ENCODE assay signal across 17 cellular contexts in the genomic region with DNA sequence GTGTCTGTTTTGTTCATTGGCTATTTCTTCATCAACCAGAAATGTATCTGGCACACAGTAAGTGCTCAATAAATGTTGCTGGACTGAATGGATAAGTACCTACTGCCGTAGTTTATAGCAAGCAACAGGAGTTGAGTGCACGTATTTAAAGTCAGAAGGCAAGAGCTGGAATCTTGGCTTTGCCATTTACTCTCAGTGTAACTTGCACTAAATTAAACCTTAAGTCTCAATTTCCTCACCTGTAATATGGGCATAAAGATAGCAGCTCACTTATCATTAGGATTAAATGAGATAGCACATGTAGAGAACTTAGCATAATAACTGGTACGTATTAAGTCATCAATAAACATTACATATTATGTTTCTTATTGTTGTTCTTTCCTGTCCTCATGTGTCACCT. TPM values are rescaled to one million over a fixed set of nuclear protein-coding genes. Genes with fewer than 3 reads are reported as not detected.
DNase-seq lines count a peak whose midpoint lies in the region; ATAC-seq, FAIRE-seq and TF ChIP-seq lines count a peak whose summit lies in the region.
"Had no signal": no experiment of that assay in that cellular context is flagged by ENCODE, and none has a peak within 500 bp of the region (broad histone marks: within the 10 kb centered on the region; RNA-seq: fewer than 3 reads in every experiment).

No MANE protein-coding gene starts in this region.

- peak overlapping the region; percentile 92; the same call in 2 of the 3 replicates for H3K4me2 ChIP-seq in A549
- H3K4me2 ChIP-seq in mesenchymal stem cell (ENCODE audit: low read length, poor library complexity, severe bottlenecking), result no peak overlapping the region
- H3K4me2 ChIP-seq: GM23338 had no signal

- peak overlapping the region in 1 of 2 experiments; percentile 66; a peak in 2 of 6 replicates for H3K27ac ChIP-seq in A549
- H3K27ac ChIP-seq in VCaP, result peak overlapping the region; percentile 97
- no peak overlapping the region for H3K27ac ChIP-seq in mesenchymal stem cell (ENCODE audit: low read length, poor library complexity, severe bottlenecking)
- peak overlapping the region in 2 of 3 donors; percentile 89 to 99 for H3K27ac ChIP-seq in thyroid gland
- H3K27ac ChIP-seq: 22Rv1, BLaER1, HL-60 had no signal

- intact Hi-C loops in thyroid gland (cut with DNase I), result no loop called here

- H3K27me3 ChIP-seq in mesenchymal stem cell (ENCODE audit: control insufficient read depth in 1 of 2, insufficient read depth in 1 of 2, low read length in 2 of 2) (peaks cover 17 to 21% of the 10 kb centered on the region in 2 experiments), thyroid gland (no peaks in the 10 kb centered on the region)
- H3K27me3 ChIP-seq: BLaER1 had no signal

- no peak overlapping the region for H2AFZ ChIP-seq in mesenchymal stem cell (ENCODE audit: low read depth, low read length)
- H2AFZ ChIP-seq: GM23338 had no signal

- TF ChIP-seq EP300 in A549 (IDR thresholded peaks at IDR 0.05), result no peak

- H3K4me3 ChIP-seq in A549 (no peak overlapping the region), mesenchymal stem cell (ENCODE audit: insufficient read depth in 1 of 2, low read depth in 1 of 2, low read length in 2 of 2) (no peak overlapping the region), thyroid gland (replicated peaks in 1 of 3) (no peak overlapping the region)
- H3K4me3 ChIP-seq: BLaER1, GM23338 had no signal

- H4K8ac ChIP-seq in mesenchymal stem cell (ENCODE audit: low read length), result peak overlapping the region; percentile 60

- H2BK5ac ChIP-seq in mesenchymal stem cell (ENCODE audit: low read depth, low read length, poor library complexity, severe bottlenecking), result no peak overlapping the region

- CTCF ChIA-PET in A549 (lab: Yijun Ruan, JAX), result interaction anchor here (0.7 to 1.4 kb wide), 4 partner anchors 9 to 147 kb away, joined by 3 to 5 read pairs (median 4); no protein-coding TSS in a partner anchor

- no peak overlapping the region for H4K91ac ChIP-seq in mesenchymal stem cell (ENCODE audit: low read length)

- H2BK15ac ChIP-seq in mesenchymal stem cell (ENCODE audit: low read depth, poor library complexity, severe bottlenecking), result no peak overlapping the region

- no peaks in the 10 kb centered on the region for H3K9me3 ChIP-seq in A549
- no peaks in the 10 kb centered on the region for H3K9me3 ChIP-seq in mesenchymal stem cell (ENCODE audit: control insufficient read depth, low read length)
- no peaks in the 10 kb centered on the region for H3K9me3 ChIP-seq in thyroid gland
- H3K9me3 ChIP-seq: BLaER1 had no signal

- FAIRE-seq in A549 (lab: Jason Lieb, UNC), result peak; percentile 68
- FAIRE-seq: G401.6, GM12892, GM18507 had no signal

- no peak for ATAC-seq in A549
- ATAC-seq in HG02763 (IDR thresholded peaks at IDR 0.05; ENCODE audit: unreplicated experiment), result no peak
- ATAC-seq in HG03342 (IDR thresholded peaks at IDR 0.05; ENCODE audit: unreplicated experiment), result no peak
- ATAC-seq: CD8-positive, alpha-beta T cell; GM23338; HCT116 had no signal

- TF ChIP-seq POLR2A in A549 (IDR thresholded peaks at IDR 0.05; ENCODE audit: low read length) (no peak), thyroid gland (IDR thresholded peaks at IDR 0.05) (no peak)

- POLR2A ChIA-PET in A549 (lab: Yijun Ruan, JAX), result no interaction called here

- H3K36me3 ChIP-seq in mesenchymal stem cell (ENCODE audit: control insufficient read depth in 1 of 2, insufficient read depth in 2 of 2, low read depth in 1 of 2, low read length in 2 of 2), result no peaks in the 10 kb centered on the region
- no peaks in the 10 kb centered on the region for H3K36me3 ChIP-seq in thyroid gland
- H3K36me3 ChIP-seq: BLaER1 had no signal

- peak overlapping the region in 1 of 2 experiments; percentile 21 for H3K18ac ChIP-seq in mesenchymal stem cell (ENCODE audit: low read depth in 1 of 2, low read length in 2 of 2)

- no peaks in the 10 kb centered on the region for H3K79me1 ChIP-seq in mesenchymal stem cell (replicated peaks; ENCODE audit: low read length, poor library complexity, severe bottlenecking)

- H3K9ac ChIP-seq in mesenchymal stem cell (ENCODE audit: low read length), result no peak overlapping the region
- H3K9ac ChIP-seq: BLaER1 had no signal

- no peak overlapping the region for H3K14ac ChIP-seq in mesenchymal stem cell (ENCODE audit: low read length in 2 of 2)

- H2BK12ac ChIP-seq in mesenchymal stem cell (ENCODE audit: low read length in 2 of 2), result no peak overlapping the region

- H2BK120ac ChIP-seq in mesenchymal stem cell (ENCODE audit: low read depth, low read length), result no peak overlapping the region

- no peak overlapping the region for H3K23ac ChIP-seq in mesenchymal stem cell (ENCODE audit: low read length in 2 of 2)

- TF ChIP-seq RAD21 in A549 (conservative IDR thresholded peaks at IDR 0.05 in 1 of 2, IDR thresholded peaks at IDR 0.05 in 1 of 2), result no peak

- H3K4ac ChIP-seq in mesenchymal stem cell (ENCODE audit: low read depth in 1 of 2, low read length in 2 of 2), result no peak overlapping the region

- DNase-seq in A549 (ENCODE audit: low read depth in 1 of 2, low spot score in 1 of 2) (no peak), mesenchymal stem cell (no peak), thyroid gland (no peak)
- DNase-seq in activated CD4-positive, alpha-beta T cell treated with anti-CD3 and anti-CD28 coated beads for 4 hours, result no peak
- DNase-seq: CD8-positive, alpha-beta T cell; DMS 273 treated with DMSO at 0.1 percent for 48 hours had no signal

- TF ChIP-seq CTCF in A549 (IDR thresholded peaks at IDR 0.05) (no peak), VCaP (conservative IDR thresholded peaks at IDR 0.05) (no peak), thyroid gland (IDR thresholded peaks at IDR 0.05) (no peak)

- no peak overlapping the region for H2AK5ac ChIP-seq in mesenchymal stem cell (ENCODE audit: low read length, severe bottlenecking)

- peaks cover 37% of the 10 kb centered on the region for H3K4me1 ChIP-seq in A549
- H3K4me1 ChIP-seq in mesenchymal stem cell (ENCODE audit: control insufficient read depth, insufficient read depth, low read depth, low read length), result peaks cover 7% of the 10 kb centered on the region
- H3K4me1 ChIP-seq in thyroid gland, result peaks cover 32 to 41% of the 10 kb centered on the region in 2 donors

- WGBS in A549 (ENCODE audit: missing lambda C conversion rate), result 94% methylated on average over 3 of the region's 3 CpGs
- 80% methylated on average over 3 of the region's 3 CpGs for WGBS in mesenchymal stem cell
- WGBS in thyroid gland, 2 donors, result 96 to 98% methylated on average over 3 of the region's 3 CpGs

TF ChIP-seq in A549, 52 proteins besides CTCF, POLR2A, EP300 and RAD21:
- TF ChIP-seq JUNB (IDR thresholded peaks at IDR 0.05), result no peak
- TF ChIP-seq FOSB (CRISPR knock-in tag; IDR thresholded peaks at IDR 0.05), result no peak

RNA-seq across cellular contexts. Expression of gene FAM174B, which starts 13.0 kb away (rescaled TPM):
- 13.9 and 22.5 TPM in 2 replicates for polyA plus RNA-seq in A549 (2011; rRNA removed)
- 3.7 and 5.7 TPM in 2 replicates for polyA plus RNA-seq in A549 (2012; cell fraction: cytosol; rRNA removed)
- polyA plus RNA-seq in A549 (2012; cell fraction: nucleus; rRNA removed), result 3.1 and 3.9 TPM in 2 replicates
- polyA plus RNA-seq in A549 (2017; fragmentation: RNase III; extraction: RNeasy Plus Mini Kit Qiagen cat#74134 plus additional on column Dnase treatment), result 4.6 to 5.9 TPM (median 5.2 TPM) in 3 replicates
- polyA minus RNA-seq in A549 (2011; rRNA and poly(A)+ RNA removed), result 19.2 and 20.6 TPM in 2 replicates
- polyA plus RNA-seq in mesenchymal stem cell (2013, experiment 1 of 2), result 3.3 TPM
- 3.7 TPM for polyA plus RNA-seq in mesenchymal stem cell (2013, experiment 2 of 2)
- total RNA-seq in thyroid gland, result 10 to 100 TPM; 51.9 to 69.4 (median 61.4) TPM
